ENCODE assay signal across 18 cellular contexts in the genomic region with DNA sequence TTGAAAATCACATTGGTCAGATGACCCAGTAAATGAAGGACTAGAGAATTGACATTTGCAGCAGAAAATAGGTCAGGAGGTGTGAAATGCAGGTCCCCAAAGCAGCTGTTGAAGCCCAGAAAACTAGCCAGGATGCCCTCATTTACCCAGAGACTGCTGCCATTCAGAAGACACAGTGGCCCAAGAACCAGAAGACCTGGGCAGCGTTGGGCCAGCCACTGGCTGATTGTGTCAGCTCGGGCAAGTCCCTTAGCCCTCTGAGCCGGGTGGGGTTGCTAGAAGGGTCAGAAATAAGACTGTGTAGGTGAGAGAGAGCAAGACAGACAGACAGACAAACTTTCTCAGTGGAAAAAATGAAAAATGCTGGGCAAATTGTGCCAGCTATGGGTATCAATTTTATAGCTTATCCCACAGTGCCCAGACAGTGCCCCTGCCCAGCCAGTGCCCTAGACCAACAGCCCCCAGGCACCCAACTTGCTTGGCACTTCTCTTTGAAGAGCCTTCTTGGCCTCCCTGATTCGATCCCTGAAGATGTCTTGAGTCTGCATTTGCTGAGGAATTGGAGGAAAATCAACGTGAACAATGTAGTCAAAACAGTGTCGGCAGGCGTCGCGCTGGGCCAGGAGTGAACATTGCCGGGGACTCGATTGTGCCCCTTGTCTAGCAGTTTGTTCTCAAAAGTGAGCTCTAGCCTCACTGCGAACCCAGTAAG.
DNase-seq lines count a peak whose midpoint lies in the region; ATAC-seq and TF ChIP-seq lines count a peak whose summit lies in the region.
"Had no signal": no experiment of that assay in that cellular context is flagged by ENCODE, and none has a peak within 500 bp of the region (broad histone marks: within the 10 kb centered on the region; RNA-seq: fewer than 3 reads in every experiment).

No MANE protein-coding gene starts in this region.

- H3K27ac Mint-ChIP-seq in neural progenitor cell (peak overlapping the region; percentile 83), type B pancreatic cell (peak overlapping the region; percentile 21)
- H3K27ac Mint-ChIP-seq in activated T-helper 17 cell treated with anti-CD3 and anti-CD28 coated beads, Interleukin-2, amount 50 U/mL, for 72 hours = no peak overlapping the region
- H3K27ac Mint-ChIP-seq: CD8-positive, alpha-beta memory T cell; HFFc6 had no signal

- H3K36me3 Mint-ChIP-seq in neural progenitor cell = no peaks in the 10 kb centered on the region
- no peaks in the 10 kb centered on the region for H3K36me3 Mint-ChIP-seq in type B pancreatic cell
- no peaks in the 10 kb centered on the region for H3K36me3 Mint-ChIP-seq in activated T-helper 17 cell treated with anti-CD3 and anti-CD28 coated beads, Interleukin-2, amount 50 U/mL, for 72 hours (ENCODE audit: low read depth)
- H3K36me3 Mint-ChIP-seq: CD8-positive, alpha-beta memory T cell had no signal

- H3K4me3 ChIP-seq in astrocyte of the spinal cord (ENCODE audit: low read depth, low read length) = no peak overlapping the region
- H3K4me3 ChIP-seq in neural progenitor cell = no peak overlapping the region

- H3K27me3 ChIP-seq in neural progenitor cell = no peaks in the 10 kb centered on the region

- TF ChIP-seq CTCF in astrocyte of the spinal cord (IDR thresholded peaks at IDR 0.05; ENCODE audit: low read depth, low read length) = peak; percentile 9
- TF ChIP-seq CTCF in neural progenitor cell (IDR thresholded peaks at IDR 0.05) = no peak
- TF ChIP-seq CTCF in type B pancreatic cell (conservative IDR thresholded peaks at IDR 0.05) = no peak

- H3K27me3 Mint-ChIP-seq in neural progenitor cell (ENCODE audit: insufficient read depth, low read depth) (peaks cover 11% of the 10 kb centered on the region), type B pancreatic cell (peaks cover 14% of the 10 kb centered on the region)
- H3K27me3 Mint-ChIP-seq in activated T-helper 17 cell treated with anti-CD3 and anti-CD28 coated beads, Interleukin-2, amount 50 U/mL, for 72 hours = peaks cover 14% of the 10 kb centered on the region

- no peaks in the 10 kb centered on the region for H3K36me3 ChIP-seq in neural progenitor cell

- H3K27ac ChIP-seq in neural progenitor cell = no peak overlapping the region

- no peak overlapping the region for H3K4me2 ChIP-seq in neural progenitor cell

- DNase-seq in astrocyte of the spinal cord (ENCODE audit: low read depth, low spot score) = no peak
- DNase-seq in fibroblast of peridontal ligament (ENCODE audit: extremely low read depth) = peak; percentile 16
- no peak for DNase-seq in neural progenitor cell (ENCODE audit: low spot score)
- DNase-seq in type B pancreatic cell (ENCODE audit: extremely low spot score, unreplicated experiment) = no peak
- no peak for DNase-seq in effector CD8-positive, alpha-beta T cell (lab: John Stamatoyannopoulos, UW)
- DNase-seq: CD8-positive, alpha-beta memory T cell; DMS53; HFFc6; NCI-H1417; NCI-H187; NCI-H2107; NCI-H510A treated with DMSO at 0.1 percent for 48 hours; NCI-H82; PC-3; RPMI8226; SIG-M5 had no signal

- H3K4me1 ChIP-seq in neural progenitor cell = peaks cover 15% of the 10 kb centered on the region

- no peak overlapping the region for H2AFZ ChIP-seq in neural progenitor cell (replicated peaks)

- H3K4me1 Mint-ChIP-seq in neural progenitor cell (peaks cover 42% of the 10 kb centered on the region), type B pancreatic cell (ENCODE audit: unreplicated experiment) (peaks cover 19% of the 10 kb centered on the region)
- H3K4me1 Mint-ChIP-seq in activated T-helper 17 cell treated with anti-CD3 and anti-CD28 coated beads, Interleukin-2, amount 50 U/mL, for 72 hours = no peaks in the 10 kb centered on the region
- H3K4me1 Mint-ChIP-seq: CD8-positive, alpha-beta memory T cell had no signal

- H3K9me3 ChIP-seq in neural progenitor cell (ENCODE audit: low read depth) = no peaks in the 10 kb centered on the region

- no peaks in the 10 kb centered on the region for H3K79me2 ChIP-seq in neural progenitor cell (ENCODE audit: low read depth)

- ATAC-seq in activated T-helper 17 cell treated with anti-CD3 and anti-CD28 coated beads, Interleukin-2, amount 50 U/mL, for 72 hours (replicated peaks) = no peak
- ATAC-seq in GM18909 (IDR thresholded peaks at IDR 0.05; ENCODE audit: poor library complexity, unreplicated experiment) = no peak
- ATAC-seq: PC-3 had no signal

- no peaks in the 10 kb centered on the region for H4K20me1 ChIP-seq in neural progenitor cell (ENCODE audit: low read depth)

- H3F3A ChIP-seq in neural progenitor cell (ENCODE audit: low read depth) = peaks cover 24% of the 10 kb centered on the region

- no peak overlapping the region for H3K4me3 Mint-ChIP-seq in neural progenitor cell
- no peak overlapping the region for H3K4me3 Mint-ChIP-seq in type B pancreatic cell
- H3K4me3 Mint-ChIP-seq in activated T-helper 17 cell treated with anti-CD3 and anti-CD28 coated beads, Interleukin-2, amount 50 U/mL, for 72 hours = no peak overlapping the region
- H3K4me3 Mint-ChIP-seq: CD8-positive, alpha-beta memory T cell; HFFc6 had no signal

- H3K9ac ChIP-seq in neural progenitor cell = no peak overlapping the region

- in situ Hi-C loops in astrocyte of the spinal cord (cut with HindIII; ENCODE audit: low sequenced_read_pairs) = no loop called here

- no peaks in the 10 kb centered on the region for H3K9me3 Mint-ChIP-seq in neural progenitor cell
- H3K9me3 Mint-ChIP-seq in type B pancreatic cell = no peaks in the 10 kb centered on the region
- H3K9me3 Mint-ChIP-seq in activated T-helper 17 cell treated with anti-CD3 and anti-CD28 coated beads, Interleukin-2, amount 50 U/mL, for 72 hours = peaks cover 4% of the 10 kb centered on the region
- H3K9me3 Mint-ChIP-seq: HFFc6 had no signal
